In the genomic region with DNA sequence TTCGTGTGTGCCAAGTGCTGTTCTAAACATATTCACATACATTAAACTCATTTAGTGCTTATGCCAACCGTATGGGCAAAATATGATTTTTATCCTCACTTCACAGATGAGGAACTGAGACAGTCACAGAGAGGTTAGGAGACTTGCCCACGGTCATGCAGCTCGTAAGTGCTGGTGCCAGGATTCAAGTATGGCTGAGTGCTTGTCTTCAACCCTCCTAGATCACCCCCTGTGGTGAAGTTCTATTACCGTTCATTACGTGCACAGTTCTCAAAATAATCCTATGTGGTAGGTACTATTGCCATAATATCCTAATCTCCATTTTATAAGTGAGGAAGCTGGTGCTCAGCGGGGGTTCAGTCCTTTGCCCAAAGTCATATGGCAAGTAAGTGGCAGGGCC, we compare ENCODE assay signal across 1 cellular context.
TF ChIP-seq lines count a peak whose summit lies in the region.

No MANE protein-coding gene starts in this region.

TF ChIP-seq in A549, 52 proteins besides CTCF, POLR2A, EP300 and RAD21 (continued from another document):
- TF ChIP-seq REST (IDR thresholded peaks at IDR 0.05) (no peak), RCOR1 (IDR thresholded peaks at IDR 0.05; ENCODE audit: low read depth, low read length) (no peak), ZSCAN20 (CRISPR knock-in tag; IDR thresholded peaks at IDR 0.05) (no peak)
